Comparison of ENCODE assay signal across 15 cellular contexts in genomic region chr2:162989507-162989906, GRCh38.
DNase-seq lines count a peak whose midpoint lies in the region; ATAC-seq and TF ChIP-seq lines count a peak whose summit lies in the region.
"Had no signal": no experiment of that assay in that cellular context is flagged by ENCODE, and none has a peak within 500 bp of the region (broad histone marks: within the 10 kb centered on the region; RNA-seq: fewer than 3 reads in every experiment).

No MANE protein-coding gene starts in this region.

- H3K4me3 ChIP-seq in spleen = no peak overlapping the region
- H3K4me3 ChIP-seq: A549, esophagus squamous epithelium, GM12878, tibial nerve had no signal

- H3K27me3 ChIP-seq in foreskin keratinocyte = no peaks in the 10 kb centered on the region
- no peaks in the 10 kb centered on the region for H3K27me3 ChIP-seq in spleen (replicated peaks in 1 of 7)
- H3K27me3 ChIP-seq: esophagus squamous epithelium, tibial nerve had no signal

- 35 to 76% (median 57%) methylated on average over 3 of the region's 3 CpGs for WGBS in spleen, 5 donors

- ATAC-seq in HG02798 (IDR thresholded peaks at IDR 0.05; ENCODE audit: poor library complexity, unreplicated experiment) = peak; percentile 40
- no peak for ATAC-seq in foreskin keratinocyte
- ATAC-seq: A549, GM12878 had no signal

- no peaks in the 10 kb centered on the region for H3K4me1 ChIP-seq in foreskin keratinocyte
- no peaks in the 10 kb centered on the region for H3K4me1 ChIP-seq in spleen
- H3K4me1 ChIP-seq: A549, esophagus squamous epithelium, tibial nerve had no signal

- H3K27ac ChIP-seq in foreskin keratinocyte = no peak overlapping the region
- no peak overlapping the region for H3K27ac ChIP-seq in spleen
- H3K27ac ChIP-seq: A549, esophagus squamous epithelium, tibial nerve had no signal

- TF ChIP-seq POLR2A in spleen (IDR thresholded peaks at IDR 0.05) = no peak

- peaks cover 0 to 13% (median 0%) of the 10 kb centered on the region in 8 donors for H3K9me3 ChIP-seq in spleen
- H3K9me3 ChIP-seq: A549, esophagus squamous epithelium, tibial nerve had no signal

- no peaks in the 10 kb centered on the region for H3K36me3 ChIP-seq in spleen
- H3K36me3 ChIP-seq: esophagus squamous epithelium, tibial nerve had no signal

- intact Hi-C loops in spleen (cut with DNase I; ENCODE audit: low total_unique reads) = no loop called here

- DNase-seq in NCI-H1092 treated with DMSO at 0.1 percent for 48 hours (lab: John Stamatoyannopoulos, UW) (peak; percentile 6), NCI-H1092 (lab: John Stamatoyannopoulos, UW) (no peak), NCI-H526 (lab: John Stamatoyannopoulos, UW) (peak; percentile 43 to 76), foreskin keratinocyte (peak; percentile 7 to 8), spleen (no peak), AG08395 (ENCODE audit: low spot score) (no peak)
- no peak for DNase-seq in activated T-cell treated with anti-CD3 and anti-CD28 coated beads, Interleukin-2, amount 50 U/mL, for 1 hour
- DNase-seq: activated CD8-positive, alpha-beta memory T cell treated with anti-CD3 and anti-CD28 coated beads, Interleukin-2, amount 50 U/mL, for 48 hours; esophagus squamous epithelium; NCI-H187 treated with DMSO at 0.1 percent for 48 hours; Right ventricle myocardium superior had no signal

- no peak for TF ChIP-seq CTCF in foreskin keratinocyte (conservative IDR thresholded peaks at IDR 0.05)
- TF ChIP-seq CTCF in spleen (IDR thresholded peaks at IDR 0.05 in 8 of 11, conservative IDR thresholded peaks at IDR 0.05 in 3 of 11) = no peak

Comparison
In these comparisons a context has a peak if more than half of its experiments do, and no peak if none do; other contexts are left out.
1. DNase-seq: peak in NCI-H1092 treated with DMSO at 0.1 percent for 48 hours (single experiment), NCI-H526 (2 of 2) and foreskin keratinocyte (2 of 2); none in NCI-H1092 (single experiment), spleen (single experiment), activated T-cell treated with anti-CD3 and anti-CD28 coated beads, Interleukin-2, amount 50 U/mL, for 1 hour (single experiment) and AG08395 (single experiment).